ENCODE assay signal across 2 cellular contexts in the genomic region with DNA sequence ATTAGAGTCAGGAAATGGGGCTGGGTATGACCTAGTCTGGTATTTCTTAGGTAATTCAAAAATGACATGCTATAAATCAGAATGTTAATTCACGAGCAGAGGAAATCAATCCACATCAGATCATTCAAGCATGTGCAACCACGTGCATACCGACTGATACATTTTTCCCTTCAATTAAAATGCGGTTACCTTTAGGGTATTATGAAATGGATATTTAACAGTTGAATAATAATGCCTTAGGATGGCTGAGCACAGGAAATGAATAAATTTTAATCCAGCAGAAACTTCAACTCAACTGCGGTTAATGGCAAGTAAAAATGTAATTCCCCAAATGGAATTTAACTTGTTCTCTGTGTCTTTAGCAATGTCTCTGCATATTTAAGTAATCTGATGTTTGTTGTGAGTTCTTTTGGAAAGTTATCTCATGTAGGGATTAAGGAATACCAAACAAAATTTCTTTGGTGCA.
TF ChIP-seq lines count a peak whose summit lies in the region.

No MANE protein-coding gene starts in this region.

TF ChIP-seq in HepG2, 621 proteins besides CTCF, POLR2A, EP300 and RAD21:
- TF ChIP-seq TARDBP (CRISPR knock-in tag; IDR thresholded peaks at IDR 0.05) = no peak
- TF ChIP-seq, protein P1, sequence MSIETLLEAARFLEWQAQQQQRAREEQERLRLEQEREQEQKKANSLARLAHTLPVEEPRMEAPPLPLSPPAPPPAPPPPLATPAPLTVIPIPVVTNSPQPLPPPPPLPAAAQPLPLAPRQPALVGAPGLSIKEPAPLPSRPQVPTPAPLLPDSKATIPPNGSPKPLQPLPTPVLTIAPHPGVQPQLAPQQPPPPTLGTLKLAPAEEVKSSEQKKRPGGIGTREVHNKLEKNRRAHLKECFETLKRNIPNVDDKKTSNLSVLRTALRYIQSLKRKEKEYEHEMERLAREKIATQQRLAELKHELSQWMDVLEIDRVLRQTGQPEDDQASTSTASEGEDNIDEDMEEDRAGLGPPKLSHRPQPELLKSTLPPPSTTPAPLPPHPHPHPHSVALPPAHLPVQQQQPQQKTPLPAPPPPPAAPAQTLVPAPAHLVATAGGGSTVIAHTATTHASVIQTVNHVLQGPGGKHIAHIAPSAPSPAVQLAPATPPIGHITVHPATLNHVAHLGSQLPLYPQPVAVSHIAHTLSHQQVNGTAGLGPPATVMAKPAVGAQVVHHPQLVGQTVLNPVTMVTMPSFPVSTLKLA (IDR thresholded peaks at IDR 0.05) = 0 out of 2 replicates have a peak, but pooled peaks have one; percentile 6

TF ChIP-seq in SK-N-SH, 30 proteins besides CTCF, POLR2A, EP300 and RAD21:
- TF ChIP-seq, protein P2, sequence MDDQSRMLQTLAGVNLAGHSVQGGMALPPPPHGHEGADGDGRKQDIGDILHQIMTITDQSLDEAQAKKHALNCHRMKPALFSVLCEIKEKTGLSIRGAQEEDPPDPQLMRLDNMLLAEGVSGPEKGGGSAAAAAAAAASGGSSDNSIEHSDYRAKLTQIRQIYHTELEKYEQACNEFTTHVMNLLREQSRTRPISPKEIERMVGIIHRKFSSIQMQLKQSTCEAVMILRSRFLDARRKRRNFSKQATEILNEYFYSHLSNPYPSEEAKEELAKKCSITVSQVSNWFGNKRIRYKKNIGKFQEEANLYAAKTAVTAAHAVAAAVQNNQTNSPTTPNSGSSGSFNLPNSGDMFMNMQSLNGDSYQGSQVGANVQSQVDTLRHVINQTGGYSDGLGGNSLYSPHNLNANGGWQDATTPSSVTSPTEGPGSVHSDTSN (IDR thresholded peaks at IDR 0.05) = 0 out of 2 replicates have a peak, but pooled peaks have one; percentile 29
- TF ChIP-seq MEF2A (IDR thresholded peaks at IDR 0.05; ENCODE audit: borderline replicate concordance, low read depth) = no peak
